ENCODE assay signal across 6 cellular contexts in the genomic region with DNA sequence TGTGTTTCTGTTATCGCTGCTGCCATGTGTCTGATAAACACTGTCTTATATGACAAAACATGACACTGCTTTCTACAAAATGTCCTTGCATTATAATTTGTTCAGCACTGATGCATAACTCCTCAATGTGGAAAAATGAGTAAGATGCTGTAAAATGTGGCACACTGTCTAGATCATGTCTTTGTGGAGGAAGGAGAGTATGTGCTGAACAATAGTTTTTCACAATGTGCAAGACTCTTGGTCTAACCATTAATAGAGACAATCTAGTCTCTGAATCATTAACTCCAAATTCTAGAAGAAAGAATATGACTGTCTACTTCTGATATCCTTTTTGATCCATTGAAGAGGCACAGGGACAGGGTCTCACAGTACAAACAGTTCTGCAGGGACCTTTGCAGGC.
"Had no signal": no experiment of that assay in that cellular context is flagged by ENCODE, and none has a peak within 500 bp of the region (broad histone marks: within the 10 kb centered on the region; RNA-seq: fewer than 3 reads in every experiment).

No MANE protein-coding gene starts in this region.

- H3K4me3 Mint-ChIP-seq: HFFc6 had no signal

- H3K27ac Mint-ChIP-seq: HFFc6 had no signal

- ATAC-seq: HCT116 had no signal

- DNase-seq: GM23248, GOT3, H7, HFFc6, IMR-90 had no signal
